2 cellular contexts compared by ENCODE assay signal in genomic region chr10:76328348-76328747, GRCh38.
A peak's percentile ranks its signal among the peaks of the same experiment; 100 is the strongest.
TF ChIP-seq lines count a peak whose summit lies in the region.

No MANE protein-coding gene starts in this region.

TF ChIP-seq in IMR-90, 13 proteins besides CTCF, POLR2A, EP300 and RAD21:
- TF ChIP-seq ELK1 (IDR thresholded peaks at IDR 0.05; ENCODE audit: borderline replicate concordance, low read depth, low read length) (no peak), BHLHE40 (IDR thresholded peaks at IDR 0.05; ENCODE audit: low read depth, low read length) (no peak), FOS (IDR thresholded peaks at IDR 0.05; ENCODE audit: low read depth, low read length) (no peak), RCOR1 (IDR thresholded peaks at IDR 0.05; ENCODE audit: insufficient replicate concordance, low read length) (no peak), SMC3 (IDR thresholded peaks at IDR 0.05; ENCODE audit: low read depth, low read length) (no peak)

TF ChIP-seq in liver, 16 proteins besides CTCF, POLR2A, EP300 and RAD21:
- TF ChIP-seq HNF4A (conservative IDR thresholded peaks at IDR 0.05) (peak; percentile 83 to 88), NR2F2 (IDR thresholded peaks at IDR 0.05) (peak; percentile 41), RXRA (IDR thresholded peaks at IDR 0.05) (peak; percentile 50 to 69), SP1 (IDR thresholded peaks at IDR 0.05) (peak; percentile 70), GABPA (IDR thresholded peaks at IDR 0.05 in 1 of 2, conservative IDR thresholded peaks at IDR 0.05 in 1 of 2) (no peak), HNF4G (IDR thresholded peaks at IDR 0.05) (peak; percentile 63)
- TF ChIP-seq, protein P1, sequence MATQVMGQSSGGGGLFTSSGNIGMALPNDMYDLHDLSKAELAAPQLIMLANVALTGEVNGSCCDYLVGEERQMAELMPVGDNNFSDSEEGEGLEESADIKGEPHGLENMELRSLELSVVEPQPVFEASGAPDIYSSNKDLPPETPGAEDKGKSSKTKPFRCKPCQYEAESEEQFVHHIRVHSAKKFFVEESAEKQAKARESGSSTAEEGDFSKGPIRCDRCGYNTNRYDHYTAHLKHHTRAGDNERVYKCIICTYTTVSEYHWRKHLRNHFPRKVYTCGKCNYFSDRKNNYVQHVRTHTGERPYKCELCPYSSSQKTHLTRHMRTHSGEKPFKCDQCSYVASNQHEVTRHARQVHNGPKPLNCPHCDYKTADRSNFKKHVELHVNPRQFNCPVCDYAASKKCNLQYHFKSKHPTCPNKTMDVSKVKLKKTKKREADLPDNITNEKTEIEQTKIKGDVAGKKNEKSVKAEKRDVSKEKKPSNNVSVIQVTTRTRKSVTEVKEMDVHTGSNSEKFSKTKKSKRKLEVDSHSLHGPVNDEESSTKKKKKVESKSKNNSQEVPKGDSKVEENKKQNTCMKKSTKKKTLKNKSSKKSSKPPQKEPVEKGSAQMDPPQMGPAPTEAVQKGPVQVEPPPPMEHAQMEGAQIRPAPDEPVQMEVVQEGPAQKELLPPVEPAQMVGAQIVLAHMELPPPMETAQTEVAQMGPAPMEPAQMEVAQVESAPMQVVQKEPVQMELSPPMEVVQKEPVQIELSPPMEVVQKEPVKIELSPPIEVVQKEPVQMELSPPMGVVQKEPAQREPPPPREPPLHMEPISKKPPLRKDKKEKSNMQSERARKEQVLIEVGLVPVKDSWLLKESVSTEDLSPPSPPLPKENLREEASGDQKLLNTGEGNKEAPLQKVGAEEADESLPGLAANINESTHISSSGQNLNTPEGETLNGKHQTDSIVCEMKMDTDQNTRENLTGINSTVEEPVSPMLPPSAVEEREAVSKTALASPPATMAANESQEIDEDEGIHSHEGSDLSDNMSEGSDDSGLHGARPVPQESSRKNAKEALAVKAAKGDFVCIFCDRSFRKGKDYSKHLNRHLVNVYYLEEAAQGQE (IDR thresholded peaks at IDR 0.05) = no peak
- TF ChIP-seq, protein P2, sequence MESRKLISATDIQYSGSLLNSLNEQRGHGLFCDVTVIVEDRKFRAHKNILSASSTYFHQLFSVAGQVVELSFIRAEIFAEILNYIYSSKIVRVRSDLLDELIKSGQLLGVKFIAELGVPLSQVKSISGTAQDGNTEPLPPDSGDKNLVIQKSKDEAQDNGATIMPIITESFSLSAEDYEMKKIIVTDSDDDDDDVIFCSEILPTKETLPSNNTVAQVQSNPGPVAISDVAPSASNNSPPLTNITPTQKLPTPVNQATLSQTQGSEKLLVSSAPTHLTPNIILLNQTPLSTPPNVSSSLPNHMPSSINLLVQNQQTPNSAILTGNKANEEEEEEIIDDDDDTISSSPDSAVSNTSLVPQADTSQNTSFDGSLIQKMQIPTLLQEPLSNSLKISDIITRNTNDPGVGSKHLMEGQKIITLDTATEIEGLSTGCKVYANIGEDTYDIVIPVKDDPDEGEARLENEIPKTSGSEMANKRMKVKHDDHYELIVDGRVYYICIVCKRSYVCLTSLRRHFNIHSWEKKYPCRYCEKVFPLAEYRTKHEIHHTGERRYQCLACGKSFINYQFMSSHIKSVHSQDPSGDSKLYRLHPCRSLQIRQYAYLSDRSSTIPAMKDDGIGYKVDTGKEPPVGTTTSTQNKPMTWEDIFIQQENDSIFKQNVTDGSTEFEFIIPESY (IDR thresholded peaks at IDR 0.05) = no peak
